Comparison of ENCODE assay signal across 9 cellular contexts in genomic region chr9:21964925-21965385, GRCh38. TPM values are rescaled to one million over a fixed set of nuclear protein-coding genes. Genes with fewer than 3 reads are reported as not detected.
A peak's percentile ranks its signal among the peaks of the same experiment; 100 is the strongest.
DNase-seq lines count a peak whose midpoint lies in the region; ATAC-seq and TF ChIP-seq lines count a peak whose summit lies in the region.
"Had no signal": no experiment of that assay in that cellular context is flagged by ENCODE, and none has a peak within 500 bp of the region (broad histone marks: within the 10 kb centered on the region; RNA-seq: fewer than 3 reads in every experiment).

No MANE protein-coding gene starts in this region.

- no peak overlapping the region for H3K27ac ChIP-seq in SU-DHL-6 (ENCODE audit: low read depth, low read length)
- H3K27ac ChIP-seq in colonic mucosa: no peak overlapping the region
- no peak overlapping the region for H3K27ac ChIP-seq in mucosa of rectum (ENCODE audit: low read depth in 2 of 2, low read length in 2 of 2)
- no peak overlapping the region for H3K27ac ChIP-seq in stomach smooth muscle (ENCODE audit: low read length)

- H3K9me2 ChIP-seq in SU-DHL-6 (replicated peaks; ENCODE audit: insufficient read depth, low read length): no peaks in the 10 kb centered on the region

- 0 out of 2 replicates have a peak, but pooled peaks cover 7% of the 10 kb centered on the region for H3K36me3 ChIP-seq in SU-DHL-6 (ENCODE audit: low read length)
- H3K36me3 ChIP-seq in colonic mucosa: no peaks in the 10 kb centered on the region
- H3K36me3 ChIP-seq in mucosa of rectum (ENCODE audit: control insufficient read depth in 2 of 2, insufficient read depth in 2 of 2, low read length in 2 of 2): no peaks in the 10 kb centered on the region
- H3K36me3 ChIP-seq in stomach smooth muscle (ENCODE audit: control insufficient read depth in 2 of 2, insufficient read depth in 2 of 2, low read length in 2 of 2): no peaks in the 10 kb centered on the region

- H3K4me3 ChIP-seq in GM12864 (ENCODE audit: low read depth, low read length) (peak overlapping the region; percentile 42), SU-DHL-6 (ENCODE audit: insufficient read depth, low read length, poor library complexity, severe bottlenecking) (no peak overlapping the region), colonic mucosa (peak overlapping the region; percentile 21), mucosa of rectum (ENCODE audit: low read length in 2 of 2) (peak overlapping the region; percentile 55 to 67), stomach smooth muscle (ENCODE audit: low read length in 2 of 2) (peak overlapping the region; percentile 49 to 51)

- H4K20me1 ChIP-seq in SU-DHL-6 (ENCODE audit: low read depth, low read length): no peaks in the 10 kb centered on the region

- DNase-seq in GM12864 (ENCODE audit: low read depth): peak; percentile 22
- peak; percentile 57 for DNase-seq in colonic mucosa
- DNase-seq in DMS153 treated with DMSO at 0.1 percent for 48 hours (lab: John Stamatoyannopoulos, UW; ENCODE audit: unreplicated experiment): no peak
- no peak for DNase-seq in NCI-H510A treated with DMSO at 0.1 percent for 48 hours (lab: John Stamatoyannopoulos, UW)

- H3K4me1 ChIP-seq in colonic mucosa: no peaks in the 10 kb centered on the region
- H3K4me1 ChIP-seq in mucosa of rectum (ENCODE audit: control insufficient read depth in 2 of 2, insufficient read depth in 2 of 2, low read length in 2 of 2): peaks cover 0 to 11% of the 10 kb centered on the region in 2 donors
- peaks cover 9% of the 10 kb centered on the region for H3K4me1 ChIP-seq in stomach smooth muscle (ENCODE audit: control insufficient read depth, insufficient read depth, low read length)

- no peak overlapping the region for H2AFZ ChIP-seq in SU-DHL-6 (ENCODE audit: low read depth, low read length, severe bottlenecking)

- no peaks in the 10 kb centered on the region for H3F3A ChIP-seq in SU-DHL-6 (ENCODE audit: insufficient read depth)

- H3K9ac ChIP-seq in SU-DHL-6 (ENCODE audit: low read length): no peak overlapping the region
- peak overlapping the region in 1 of 2 donors; percentile 8 for H3K9ac ChIP-seq in colonic mucosa (ENCODE audit: low read depth in 2 of 2, low read length in 2 of 2)
- H3K9ac ChIP-seq in mucosa of rectum (ENCODE audit: low read depth in 1 of 2, low read length in 2 of 2): peak overlapping the region in 1 of 2 donors; percentile 16
- H3K9ac ChIP-seq in stomach smooth muscle (ENCODE audit: low read length in 2 of 2): no peak overlapping the region

- peak; percentile 51 for ATAC-seq in HG02588 (IDR thresholded peaks at IDR 0.05; ENCODE audit: unreplicated experiment)

- H3K79me2 ChIP-seq in SU-DHL-6 (ENCODE audit: insufficient read depth, low read length): no peaks in the 10 kb centered on the region

- H3K27me3 ChIP-seq in SU-DHL-6 (ENCODE audit: low read length) (no peaks in the 10 kb centered on the region), colonic mucosa (peaks cover 68% of the 10 kb centered on the region), mucosa of rectum (ENCODE audit: control insufficient read depth in 2 of 2, insufficient read depth in 2 of 2, low read length in 2 of 2) (peaks cover 53 to 60% of the 10 kb centered on the region in 2 donors), stomach smooth muscle (ENCODE audit: control insufficient read depth in 1 of 2, insufficient read depth in 2 of 2, low read length in 2 of 2) (peaks cover 48 to 53% of the 10 kb centered on the region in 2 donors)

- peak overlapping the region; percentile 14 for H3K4me2 ChIP-seq in SU-DHL-6 (ENCODE audit: low read depth, low read length, poor library complexity, severe bottlenecking)

- H3K9me3 ChIP-seq in SU-DHL-6 (ENCODE audit: insufficient read depth, low read length) (no peaks in the 10 kb centered on the region), colonic mucosa (no peaks in the 10 kb centered on the region), mucosa of rectum (ENCODE audit: control insufficient read depth in 2 of 2, low read length in 2 of 2) (peaks cover 0 to 6% of the 10 kb centered on the region in 2 donors), stomach smooth muscle (ENCODE audit: control insufficient read depth in 2 of 2, low read length in 2 of 2) (peaks cover 0 to 6% of the 10 kb centered on the region in 2 donors)

- intact Hi-C loops in colonic mucosa (cut with DNase I): loop anchor here (5.0 kb wide), 1 partner anchor 42 kb away; the partner anchor contains the start of gene CDKN2B

- TF ChIP-seq CTCF in GM12864 (IDR thresholded peaks at IDR 0.05; ENCODE audit: low read depth, low read length, missing control alignments) (no peak), SU-DHL-6 (IDR thresholded peaks at IDR 0.05; ENCODE audit: insufficient read depth, low read length, poor library complexity, severe bottlenecking) (no peak), colonic mucosa (IDR thresholded peaks at IDR 0.05) (no peak)

RNA-seq across cellular contexts. Expression of gene CDKN2A, which starts 29.2 kb away (rescaled TPM):
- 1 to 10 TPM; 1.3 to 2.9 TPM for total RNA-seq in colonic mucosa
- total RNA-seq: NCI-H460 had no signal

RNA-seq across cellular contexts. Expression of gene CDKN2B-AS1, which starts 29.6 kb away (rescaled TPM):
- total RNA-seq in colonic mucosa: 10 to 100 TPM; 39.7 to 73.7 TPM
- total RNA-seq: NCI-H460 had no signal

RNA-seq across cellular contexts. Expression of gene CDKN2B, which starts 44.1 kb away (rescaled TPM):
- total RNA-seq in colonic mucosa: 10 to 100 TPM; 57.0 to 76.6 TPM
- total RNA-seq: NCI-H460 had no signal

Comparison
In these comparisons a context has a peak if more than half of its experiments do, and no peak if none do; other contexts are left out.
1. DNase-seq: peak in GM12864 (single experiment) and colonic mucosa (single experiment); none in DMS153 treated with DMSO at 0.1 percent for 48 hours (single experiment) and NCI-H510A treated with DMSO at 0.1 percent for 48 hours (single experiment).